8 cellular contexts compared by ENCODE assay signal in the genomic region with DNA sequence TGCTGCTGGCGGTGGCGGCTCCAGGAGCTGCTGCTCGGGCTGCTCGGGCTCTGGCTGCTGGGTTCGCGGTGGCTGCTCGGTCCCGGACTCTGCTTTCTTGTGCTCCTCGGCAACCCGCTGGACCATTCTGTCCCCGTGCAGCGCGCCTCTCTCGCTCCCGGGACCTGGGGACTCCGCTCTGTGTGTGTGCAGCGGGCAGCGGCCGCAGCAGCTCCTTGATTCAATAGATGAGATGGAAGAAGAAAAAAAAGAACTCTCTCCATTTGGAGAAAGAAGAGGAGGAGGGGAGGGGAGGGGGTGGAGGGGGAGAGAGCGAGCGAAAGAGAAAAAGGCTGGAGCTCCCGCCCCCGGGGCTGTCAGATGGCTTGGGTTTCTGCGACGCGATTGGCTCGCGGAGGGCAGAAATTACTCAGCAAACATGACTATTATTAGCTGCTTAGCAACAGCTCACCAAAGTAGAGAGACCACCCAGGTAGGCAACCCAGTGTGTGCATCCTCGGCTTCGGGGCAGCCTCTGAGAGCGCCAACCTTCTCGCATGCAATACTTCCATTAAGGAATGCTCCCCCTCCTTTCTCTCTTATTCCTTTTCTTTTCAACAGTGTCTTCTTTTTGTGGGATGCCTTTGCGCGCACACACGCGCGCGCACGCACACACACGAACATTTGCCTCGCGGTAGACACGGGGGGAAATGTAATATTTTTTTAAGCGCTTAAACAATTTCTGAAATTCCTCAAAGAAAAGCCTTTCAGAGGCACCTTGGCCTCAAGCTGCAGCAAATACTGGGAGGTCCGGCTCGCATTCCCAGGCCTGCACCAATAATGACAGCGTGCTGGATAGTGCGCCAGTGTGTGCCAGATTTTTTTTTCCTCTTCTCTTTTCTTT. TPM values are rescaled to one million over a fixed set of nuclear protein-coding genes. Genes with fewer than 3 reads are reported as not detected.
DNase-seq lines count a peak whose midpoint lies in the region; ATAC-seq and TF ChIP-seq lines count a peak whose summit lies in the region.

No MANE protein-coding gene starts in this region.

- H3K9me3 Mint-ChIP-seq in activated T-helper 1 cell treated with anti-CD3 and anti-CD28 coated beads, Interleukin-12 subunit alpha, Interleukin-12 subunit beta, Interleukin-2, Interleukin-4 antibody, amounts not matched to agents 30 ng/mL and 10 ng/mL and 1 ng/mL, durations not matched to agents 14 hours and 24 hours and 36 hours: no peaks in the 10 kb centered on the region

- peaks cover 40% of the 10 kb centered on the region for H3K27me3 ChIP-seq in HUES64 (ENCODE audit: insufficient read depth, low read length)
- no peaks in the 10 kb centered on the region for H3K27me3 ChIP-seq in OCI-LY1 (ENCODE audit: insufficient read depth, low read length)
- H3K27me3 ChIP-seq in esophagus squamous epithelium: peaks cover 0 to 14% (median 0%) of the 10 kb centered on the region in 4 donors
- peaks cover 10% of the 10 kb centered on the region for H3K27me3 ChIP-seq in mucosa of stomach (ENCODE audit: control insufficient read depth, insufficient read depth, low read length)

- peak overlapping the region; percentile 79 for H3K4me3 ChIP-seq in HUES64 (ENCODE audit: low read length)
- H3K4me3 ChIP-seq in OCI-LY1 (ENCODE audit: low read depth, low read length, poor library complexity, severe bottlenecking): peak overlapping the region; percentile 91
- H3K4me3 ChIP-seq in esophagus squamous epithelium: peak overlapping the region; percentile 84 to 93 (median 87)
- peak overlapping the region; percentile 47 for H3K4me3 ChIP-seq in mucosa of stomach (ENCODE audit: low read length)

- peak overlapping the region; percentile 90; the same call in 1 of the 2 replicates for H3K27ac ChIP-seq in HUES64 (ENCODE audit: low read depth, low read length)
- peak overlapping the region; percentile 80 for H3K27ac ChIP-seq in OCI-LY1 (ENCODE audit: low read depth, low read length, poor library complexity, severe bottlenecking)
- peak overlapping the region; percentile 85 to 97 (median 94) for H3K27ac ChIP-seq in esophagus squamous epithelium

- intact Hi-C loops in activated T-helper 1 cell treated with anti-CD3 and anti-CD28 coated beads, Interleukin-12 subunit alpha, Interleukin-12 subunit beta, Interleukin-2, Interleukin-4 antibody, amounts not matched to agents 30 ng/mL and 10 ng/mL and 1 ng/mL, durations not matched to agents 14 hours and 24 hours and 36 hours (cut with micrococcal nuclease): loop anchor here (5.0 to 10.0 kb wide), 3 partner anchors 324 to 782 kb away; a partner anchor contains a TSS
- intact Hi-C loops in esophagus squamous epithelium (cut with DNase I): no loop called here

- no peaks in the 10 kb centered on the region for H3F3A ChIP-seq in OCI-LY1 (ENCODE audit: insufficient read depth, low read length)

- no peak overlapping the region for H2AFZ ChIP-seq in OCI-LY1 (ENCODE audit: low read length)

- peak overlapping the region; percentile 79 for H3K4me2 ChIP-seq in OCI-LY1 (ENCODE audit: low read length)

- H3K4me1 ChIP-seq in HUES64 (ENCODE audit: insufficient read depth, low read length): peaks cover 38% of the 10 kb centered on the region
- H3K4me1 ChIP-seq in OCI-LY1 (ENCODE audit: insufficient read depth, low read length, severe bottlenecking): peaks cover 36% of the 10 kb centered on the region
- peaks cover 8 to 54% (median 16%) of the 10 kb centered on the region in 3 donors for H3K4me1 ChIP-seq in esophagus squamous epithelium
- peaks cover 11% of the 10 kb centered on the region for H3K4me1 ChIP-seq in mucosa of stomach (ENCODE audit: control insufficient read depth, insufficient read depth, low read length)

- peaks cover 16% of the 10 kb centered on the region; the same call in 1 of the 2 replicates for H3K79me2 ChIP-seq in OCI-LY1 (ENCODE audit: insufficient read depth, low read length)

- peak overlapping the region; percentile 82 for H3K4me3 Mint-ChIP-seq in activated T-helper 1 cell treated with anti-CD3 and anti-CD28 coated beads, Interleukin-12 subunit alpha, Interleukin-12 subunit beta, Interleukin-2, Interleukin-4 antibody, amounts not matched to agents 30 ng/mL and 10 ng/mL and 1 ng/mL, durations not matched to agents 14 hours and 24 hours and 36 hours

- H3K9me2 ChIP-seq in OCI-LY1 (ENCODE audit: low read depth, low read length): no peaks in the 10 kb centered on the region

- peak; percentile 22 for ATAC-seq in GM19455 (IDR thresholded peaks at IDR 0.05; ENCODE audit: unreplicated experiment)

- H4K20me1 ChIP-seq in OCI-LY1 (ENCODE audit: insufficient read depth, low read length): no peaks in the 10 kb centered on the region

- H3K36me3 ChIP-seq in HUES64 (ENCODE audit: insufficient read depth, low read length) (no peaks in the 10 kb centered on the region), OCI-LY1 (ENCODE audit: insufficient read depth, low read length) (peaks cover 6% of the 10 kb centered on the region), esophagus squamous epithelium (no peaks in the 10 kb centered on the region), mucosa of stomach (ENCODE audit: control insufficient read depth, insufficient read depth, low read length) (no peaks in the 10 kb centered on the region)

- under 1% methylated on average over 48 of the region's 48 CpGs for WGBS in HUES64
- WGBS in esophagus squamous epithelium, 2 donors: 0 to 2% methylated on average over 29 of the region's 48 CpGs

- no peak for TF ChIP-seq POLR2A in esophagus squamous epithelium (IDR thresholded peaks at IDR 0.05)

- peaks cover 59% of the 10 kb centered on the region for H3K27me3 Mint-ChIP-seq in activated T-helper 1 cell treated with anti-CD3 and anti-CD28 coated beads, Interleukin-12 subunit alpha, Interleukin-12 subunit beta, Interleukin-2, Interleukin-4 antibody, amounts not matched to agents 30 ng/mL and 10 ng/mL and 1 ng/mL, durations not matched to agents 14 hours and 24 hours and 36 hours (ENCODE audit: insufficient read depth)

- H3K27ac Mint-ChIP-seq in activated T-helper 1 cell treated with anti-CD3 and anti-CD28 coated beads, Interleukin-12 subunit alpha, Interleukin-12 subunit beta, Interleukin-2, Interleukin-4 antibody, amounts not matched to agents 30 ng/mL and 10 ng/mL and 1 ng/mL, durations not matched to agents 14 hours and 24 hours and 36 hours: peak overlapping the region; percentile 88

- no peaks in the 10 kb centered on the region for H3K9me3 ChIP-seq in HUES64 (ENCODE audit: insufficient read depth, low read depth, low read length)
- no peaks in the 10 kb centered on the region for H3K9me3 ChIP-seq in OCI-LY1 (ENCODE audit: low read length)
- H3K9me3 ChIP-seq in esophagus squamous epithelium: no peaks in the 10 kb centered on the region
- no peaks in the 10 kb centered on the region for H3K9me3 ChIP-seq in mucosa of stomach (ENCODE audit: control insufficient read depth, low read length)

- H3K4me1 Mint-ChIP-seq in activated T-helper 1 cell treated with anti-CD3 and anti-CD28 coated beads, Interleukin-12 subunit alpha, Interleukin-12 subunit beta, Interleukin-2, Interleukin-4 antibody, amounts not matched to agents 30 ng/mL and 10 ng/mL and 1 ng/mL, durations not matched to agents 14 hours and 24 hours and 36 hours (ENCODE audit: low read depth): peaks cover 38% of the 10 kb centered on the region

- peak; percentile 44 for DNase-seq in CD1c-positive myeloid dendritic cell (ENCODE audit: extremely low spot score)
- peak; percentile 60 for DNase-seq in activated T-helper 1 cell treated with anti-CD3 and anti-CD28 coated beads, Interleukin-12 subunit alpha, Interleukin-12 subunit beta, Interleukin-2, Interleukin-4 antibody, amounts not matched to agents 30 ng/mL and 10 ng/mL and 1 ng/mL, durations not matched to agents 14 hours and 24 hours and 36 hours (ENCODE audit: low spot score)
- DNase-seq in esophagus squamous epithelium (lab: John Stamatoyannopoulos, UW): no peak
- DNase-seq in stromal cell of bone marrow (ENCODE audit: low read depth): peak; percentile 86

- H3K9ac ChIP-seq in HUES64 (ENCODE audit: low read depth, low read length) (peak overlapping the region; percentile 73), OCI-LY1 (ENCODE audit: low read length) (peak overlapping the region; percentile 96), mucosa of stomach (ENCODE audit: low read length) (peak overlapping the region; percentile 52)

- TF ChIP-seq CTCF in OCI-LY1 (IDR thresholded peaks at IDR 0.05; ENCODE audit: low read length) (no peak), esophagus squamous epithelium (IDR thresholded peaks at IDR 0.05) (no peak)

- H3K36me3 Mint-ChIP-seq in activated T-helper 1 cell treated with anti-CD3 and anti-CD28 coated beads, Interleukin-12 subunit alpha, Interleukin-12 subunit beta, Interleukin-2, Interleukin-4 antibody, amounts not matched to agents 30 ng/mL and 10 ng/mL and 1 ng/mL, durations not matched to agents 14 hours and 24 hours and 36 hours (ENCODE audit: low read depth): peaks cover 6% of the 10 kb centered on the region

RNA-seq across cellular contexts. Expression of a gene that starts 7.6 kb away (rescaled TPM):
- 13.8 TPM for polyA plus RNA-seq in HUES64 (2013, experiment 1 of 2)
- 13.1 TPM for polyA plus RNA-seq in HUES64 (2013, experiment 2 of 2)
- 9.9 and 11.5 TPM in 2 replicates for total RNA-seq in activated T-helper 1 cell treated with anti-CD3 and anti-CD28 coated beads, Interleukin-12 subunit alpha, Interleukin-12 subunit beta, Interleukin-2, Interleukin-4 antibody, amounts not matched to agents 30 ng/mL and 10 ng/mL and 1 ng/mL, durations not matched to agents 14 hours and 24 hours and 36 hours
- 10 to 100 TPM in 1 of 4 donors, 1 to 10 TPM in 3; 1.9 to 11.6 (median 3.5) TPM for total RNA-seq in esophagus squamous epithelium
